In genomic region chr6:167045828-167046580, GRCh38 we compare ENCODE assay signal across 12 cellular contexts. TPM values are rescaled to one million over a fixed set of nuclear protein-coding genes. Genes with fewer than 3 reads are reported as not detected.
DNase-seq lines count a peak whose midpoint lies in the region; ATAC-seq and TF ChIP-seq lines count a peak whose summit lies in the region.
"Had no signal": no experiment of that assay in that cellular context is flagged by ENCODE, and none has a peak within 500 bp of the region (broad histone marks: within the 10 kb centered on the region; RNA-seq: fewer than 3 reads in every experiment).

No MANE protein-coding gene starts in this region.

- H3K27ac Mint-ChIP-seq in neural progenitor cell = no peak overlapping the region

- H3K9ac ChIP-seq in BLaER1 (no peak overlapping the region), neural progenitor cell (no peak overlapping the region)

- H4K20me1 ChIP-seq in BLaER1 (no peaks in the 10 kb centered on the region), neural progenitor cell (ENCODE audit: low read depth) (no peaks in the 10 kb centered on the region)

- peak overlapping the region; percentile 61 for H3K4me2 ChIP-seq in BLaER1
- H3K4me2 ChIP-seq in neural progenitor cell = no peak overlapping the region

- H3K4me3 ChIP-seq in BLaER1 (no peak overlapping the region), GM12875 (ENCODE audit: low read depth, low read length) (no peak overlapping the region), fibroblast of villous mesenchyme (ENCODE audit: low read depth, low read length) (no peak overlapping the region), neural progenitor cell (no peak overlapping the region)

- no peaks in the 10 kb centered on the region for H3K27me3 ChIP-seq in BLaER1
- H3K27me3 ChIP-seq in neural progenitor cell = no peaks in the 10 kb centered on the region

- H3K4me1 ChIP-seq in BLaER1 (peaks cover 33% of the 10 kb centered on the region), neural progenitor cell (no peaks in the 10 kb centered on the region)

- H3K27me3 Mint-ChIP-seq in neural progenitor cell (ENCODE audit: insufficient read depth, low read depth) = no peaks in the 10 kb centered on the region

- no peaks in the 10 kb centered on the region for H3K9me3 ChIP-seq in BLaER1
- no peaks in the 10 kb centered on the region for H3K9me3 ChIP-seq in neural progenitor cell (ENCODE audit: low read depth)

- H3K36me3 ChIP-seq in BLaER1 = peaks cover 18% of the 10 kb centered on the region
- peaks cover 6% of the 10 kb centered on the region for H3K36me3 ChIP-seq in neural progenitor cell

- TF ChIP-seq CTCF in GM12875 (IDR thresholded peaks at IDR 0.05; ENCODE audit: borderline replicate concordance, insufficient read depth, low read depth, low read length) (peak; percentile 21; the same call in 1 of the 2 replicates), fibroblast of villous mesenchyme (IDR thresholded peaks at IDR 0.05; ENCODE audit: insufficient read depth, low read depth, low read length) (peak; percentile 26), neural progenitor cell (IDR thresholded peaks at IDR 0.05) (no peak)

- H3F3A ChIP-seq in neural progenitor cell (ENCODE audit: low read depth) = no peaks in the 10 kb centered on the region

- no peaks in the 10 kb centered on the region for H3K4me1 Mint-ChIP-seq in neural progenitor cell

- no peaks in the 10 kb centered on the region for H3K79me2 ChIP-seq in neural progenitor cell (ENCODE audit: low read depth)

- H3K4me3 Mint-ChIP-seq in neural progenitor cell = no peak overlapping the region

- ATAC-seq in HG02973 (IDR thresholded peaks at IDR 0.05; ENCODE audit: unreplicated experiment) = no peak
- ATAC-seq: left colon had no signal

- H3K27ac ChIP-seq in BLaER1 (no peak overlapping the region), neural progenitor cell (no peak overlapping the region)

- no peaks in the 10 kb centered on the region for H3K9me3 Mint-ChIP-seq in neural progenitor cell

- DNase-seq in RPMI8226 (peak; percentile 41), fibroblast of villous mesenchyme (ENCODE audit: low read depth) (no peak), HK-2 (ENCODE audit: unreplicated experiment) (no peak), neural progenitor cell (ENCODE audit: low spot score) (no peak)
- DNase-seq in activated CD4-positive, alpha-beta T cell treated with anti-CD3 and anti-CD28 coated beads for 1 hour = no peak
- DNase-seq: activated naive CD4-positive, alpha-beta T cell; foreskin fibroblast; NCI-H1436 treated with DMSO at 0.1 percent for 48 hours had no signal

- no peak overlapping the region for H2AFZ ChIP-seq in neural progenitor cell (replicated peaks)

- H3K36me3 Mint-ChIP-seq in neural progenitor cell = peaks cover 23% of the 10 kb centered on the region

RNA-seq across cellular contexts. Expression of gene CEP43, which starts 46.8 kb away (rescaled TPM):
- total RNA-seq in fibroblast of villous mesenchyme (19.3 and 37.6 TPM in 2 replicates), neural progenitor cell (ENCODE audit: low replicate concordance) (49.3 and 78.0 TPM in 2 replicates)
